20 cellular contexts compared by ENCODE assay signal in genomic region chr13:48593551-48593950, GRCh38.
A peak's percentile ranks its signal among the peaks of the same experiment; 100 is the strongest.
DNase-seq lines count a peak whose midpoint lies in the region; ATAC-seq and TF ChIP-seq lines count a peak whose summit lies in the region.
"Had no signal": no experiment of that assay in that cellular context is flagged by ENCODE, and none has a peak within 500 bp of the region (broad histone marks: within the 10 kb centered on the region; RNA-seq: fewer than 3 reads in every experiment).

No MANE protein-coding gene starts in this region.

- H2BK120ac ChIP-seq in H9 (ENCODE audit: low read depth, low read length, poor library complexity, severe bottlenecking): no peak overlapping the region
- no peak overlapping the region for H2BK120ac ChIP-seq in mesendoderm (ENCODE audit: low read depth, low read length)

- no peak overlapping the region for H3K4me3 ChIP-seq in mesendoderm (ENCODE audit: low read length)
- H3K4me3 ChIP-seq in aorta (ENCODE audit: low read length in 2 of 2): no peak overlapping the region
- H3K4me3 ChIP-seq: BLaER1 treated with 17β-estradiol and CSF1 and Interleukin-3, amounts not matched to agents 10 nM and 100 nM had no signal

- CTCF ChIA-PET in Calu3 (lab: Charles Lee): no interaction called here

- H3K18ac ChIP-seq in H9 (ENCODE audit: insufficient read length, low read depth, low read length): no peak overlapping the region
- peak overlapping the region; percentile 6 for H3K18ac ChIP-seq in mesendoderm (ENCODE audit: low read length)

- H2AK5ac ChIP-seq in H9 (ENCODE audit: insufficient read length, low read length) (no peak overlapping the region), mesendoderm (ENCODE audit: low read length) (no peak overlapping the region)

- H2BK5ac ChIP-seq in H9 (ENCODE audit: insufficient read length, low read length) (no peak overlapping the region), mesendoderm (ENCODE audit: low read length) (peak overlapping the region; percentile 22)

- H4K91ac ChIP-seq in H9 (ENCODE audit: insufficient read length, low read depth, low read length): no peak overlapping the region

- peak overlapping the region; percentile 90 for H3K27ac Mint-ChIP-seq in Calu3 (ENCODE audit: unreplicated experiment)
- H3K27ac Mint-ChIP-seq in H9: peak overlapping the region; percentile 9 to 74 (median 72); a peak in 6 of 7 replicates
- H3K27ac Mint-ChIP-seq in brain: peak overlapping the region in 4 of 5 experiments; percentile 60 to 93 (median 86)
- H3K27ac Mint-ChIP-seq in mesothelial cell of epicardium: no peak overlapping the region
- H3K27ac Mint-ChIP-seq: CD8-positive, alpha-beta T cell had no signal

- H4K8ac ChIP-seq in H9 (replicated peaks; ENCODE audit: insufficient read length, low read depth, low read length) (no peak overlapping the region), mesendoderm (ENCODE audit: low read depth, low read length) (no peak overlapping the region)

- H3K27me3 ChIP-seq in H9 (ENCODE audit: insufficient read depth, low read length): no peaks in the 10 kb centered on the region
- no peaks in the 10 kb centered on the region for H3K27me3 ChIP-seq in mesendoderm (ENCODE audit: insufficient read depth, low read length, poor library complexity)
- H3K27me3 ChIP-seq in aorta (ENCODE audit: control insufficient read depth in 1 of 2, insufficient read depth in 2 of 2, low read length in 1 of 2): no peaks in the 10 kb centered on the region
- H3K27me3 ChIP-seq: BLaER1 treated with 17β-estradiol and CSF1 and Interleukin-3, amounts not matched to agents 10 nM and 100 nM had no signal

- no peaks in the 10 kb centered on the region for H3K27me3 Mint-ChIP-seq in Calu3 (ENCODE audit: unreplicated experiment)
- H3K27me3 Mint-ChIP-seq in H9 (ENCODE audit: low read depth): no peaks in the 10 kb centered on the region; the same call in 1 of the 2 replicates
- H3K27me3 Mint-ChIP-seq in brain: peaks cover 7% of the 10 kb centered on the region
- H3K27me3 Mint-ChIP-seq in mesothelial cell of epicardium (ENCODE audit: low read depth): no peaks in the 10 kb centered on the region

- peaks cover under 1% of the 10 kb centered on the region for H3K9me3 Mint-ChIP-seq in Calu3 (ENCODE audit: low read depth, unreplicated experiment)
- H3K9me3 Mint-ChIP-seq in H9: peaks cover 16 to 25% of the 10 kb centered on the region in 2 experiments
- H3K9me3 Mint-ChIP-seq in brain: peaks cover under 1 to 13% (median 10%) of the 10 kb centered on the region in 5 experiments
- H3K9me3 Mint-ChIP-seq in mesothelial cell of epicardium: peaks cover 19% of the 10 kb centered on the region
- H3K9me3 Mint-ChIP-seq: CD8-positive, alpha-beta T cell had no signal

- H3K4me1 ChIP-seq in H9 (ENCODE audit: insufficient read depth, low read length) (peaks cover 16% of the 10 kb centered on the region; the same call in 1 of the 2 replicates), mesendoderm (ENCODE audit: control insufficient read depth, low read depth, low read length) (peaks cover 8% of the 10 kb centered on the region), aorta (ENCODE audit: control insufficient read depth in 1 of 2, insufficient read depth in 2 of 2, low read length in 2 of 2) (no peaks in the 10 kb centered on the region)

- H4K5ac ChIP-seq in H9 (ENCODE audit: insufficient read length, low read depth, low read length): no peak overlapping the region
- no peak overlapping the region for H4K5ac ChIP-seq in mesendoderm (ENCODE audit: low read length)

- H2BK15ac ChIP-seq in H9 (ENCODE audit: low read depth, low read length) (no peak overlapping the region), mesendoderm (replicated peaks; ENCODE audit: low read depth) (no peak overlapping the region)

- TF ChIP-seq CTCF in Calu3 (IDR thresholded peaks at IDR 0.05; ENCODE audit: unreplicated experiment): no peak
- TF ChIP-seq CTCF in H9 (conservative IDR thresholded peaks at IDR 0.05): no peak
- no peak for TF ChIP-seq CTCF in brain (conservative IDR thresholded peaks at IDR 0.05)
- TF ChIP-seq CTCF in mesothelial cell of epicardium (IDR thresholded peaks at IDR 0.05; ENCODE audit: unreplicated experiment): no peak

- H3T11ph ChIP-seq in H9 (ENCODE audit: low read length): no peak overlapping the region

- H3K4ac ChIP-seq in H9 (ENCODE audit: low read depth, low read length) (no peak overlapping the region), mesendoderm (ENCODE audit: low read depth, low read length) (peak overlapping the region; percentile 1)

- H3K36me3 Mint-ChIP-seq in Calu3 (ENCODE audit: insufficient read depth, unreplicated experiment) (peaks cover 28% of the 10 kb centered on the region), H9 (ENCODE audit: insufficient read depth in 1 of 3, low read depth in 3 of 3) (peaks cover 3 to 40% (median 5%) of the 10 kb centered on the region in 3 experiments; a peak in 5 of 7 replicates), brain (peaks cover 2% of the 10 kb centered on the region), mesothelial cell of epicardium (peaks cover 5% of the 10 kb centered on the region)
- H3K36me3 Mint-ChIP-seq: CD8-positive, alpha-beta T cell had no signal

- H3K4me2 ChIP-seq in H9 (ENCODE audit: insufficient read depth, insufficient read length, low read length) (no peak overlapping the region), mesendoderm (ENCODE audit: low read length) (no peak overlapping the region)

- DNase-seq in Calu3 (no peak), H9 (no peak), mesendoderm (no peak), aorta (no peak), SW 1271 (lab: John Stamatoyannopoulos, UW) (no peak), NOMO-1 treated with DMSO at 0.1 percent for 48 hours (lab: John Stamatoyannopoulos, UW; ENCODE audit: unreplicated experiment) (no peak), mesothelial cell of epicardium (ENCODE audit: low spot score in 2 of 2, unreplicated experiment in 2 of 2) (no peak)
- DNase-seq: CD8-positive, alpha-beta T cell; DMS53; EL; HCEC 1CT; KBM-7; NCI-H1417; NCI-H187; NCI-H2107; NCI-H2227 treated with DMSO at 0.1 percent for 48 hours; NCI-H524 had no signal

- no peaks in the 10 kb centered on the region for H4K20me1 ChIP-seq in H9 (ENCODE audit: control insufficient read depth, insufficient read depth, insufficient read length)
- H4K20me1 ChIP-seq: BLaER1 treated with 17β-estradiol and CSF1 and Interleukin-3, amounts not matched to agents 10 nM and 100 nM had no signal

- H3K79me1 ChIP-seq in H9 (ENCODE audit: insufficient read depth, low read depth, low read length, poor library complexity, severe bottlenecking) (no peaks in the 10 kb centered on the region), mesendoderm (ENCODE audit: low read length) (no peaks in the 10 kb centered on the region)

- H3K23me2 ChIP-seq in H9 (ENCODE audit: insufficient read length, low read depth, low read length, poor library complexity, severe bottlenecking): no peaks in the 10 kb centered on the region

- H3K4me3 Mint-ChIP-seq in Calu3 (ENCODE audit: low read depth, unreplicated experiment) (no peak overlapping the region), H9 (peak overlapping the region in 1 of 2 experiments; percentile 4; a peak in 1 of 5 replicates), brain (peak overlapping the region in 2 of 5 experiments; percentile 5 to 36), mesothelial cell of epicardium (no peak overlapping the region)
- H3K4me3 Mint-ChIP-seq: CD8-positive, alpha-beta T cell had no signal

- H2BK20ac ChIP-seq in H9 (ENCODE audit: low read depth, low read length, poor library complexity, severe bottlenecking): no peak overlapping the region

- H3K27ac ChIP-seq in H9 (ENCODE audit: insufficient read length, low read depth, low read length) (no peak overlapping the region), mesendoderm (ENCODE audit: low read depth, low read length) (peak overlapping the region; percentile 75), aorta (ENCODE audit: low read depth in 1 of 2, low read length in 2 of 2) (no peak overlapping the region)
- H3K27ac ChIP-seq: BLaER1 treated with 17β-estradiol and CSF1 and Interleukin-3, amounts not matched to agents 10 nM and 100 nM had no signal

- H3K9ac ChIP-seq in H9 (ENCODE audit: extremely low read depth, insufficient read length, low read length): no peak overlapping the region
- H3K9ac ChIP-seq in mesendoderm (ENCODE audit: low read length): no peak overlapping the region

- H3K9me3 ChIP-seq in H9 (ENCODE audit: control insufficient read depth, low read depth, low read length) (no peaks in the 10 kb centered on the region), aorta (ENCODE audit: control insufficient read depth, low read length) (peaks cover under 1% of the 10 kb centered on the region)

- H3K4me1 Mint-ChIP-seq in Calu3 (ENCODE audit: low read depth, unreplicated experiment) (peaks cover 78% of the 10 kb centered on the region), H9 (peaks cover 51 to 53% of the 10 kb centered on the region in 2 experiments), brain (peaks cover 53% of the 10 kb centered on the region), mesothelial cell of epicardium (peaks cover 11% of the 10 kb centered on the region)

- no peak overlapping the region for H2AFZ ChIP-seq in H9 (ENCODE audit: low read length)

- H3K23ac ChIP-seq in H9 (ENCODE audit: insufficient read length, low read depth, low read length): no peak overlapping the region
- no peak overlapping the region for H3K23ac ChIP-seq in mesendoderm (ENCODE audit: low read length)

- WGBS in H9 (ENCODE audit: extremely low coverage, insufficient read length, low lambda C conversion rate): no CpG with 5 or more reads among the region's 4 CpGs
- no CpG with 5 or more reads among the region's 4 CpGs for WGBS in mesendoderm (ENCODE audit: extremely low coverage, insufficient coverage, low lambda C conversion rate)
- WGBS in aorta, 2 donors: 88 to 94% methylated on average over 4 of the region's 4 CpGs

- H3K14ac ChIP-seq in H9 (ENCODE audit: insufficient read depth, low read length): no peak overlapping the region

- intact Hi-C loops in Calu3 (cut with micrococcal nuclease; ENCODE audit: unreplicated experiment) (no loop called here), aorta (cut with DNase I) (no loop called here)

- no peaks in the 10 kb centered on the region for H3K79me2 ChIP-seq in H9 (ENCODE audit: insufficient read depth, low read length)
- no peaks in the 10 kb centered on the region for H3K79me2 ChIP-seq in mesendoderm (ENCODE audit: control insufficient read depth, insufficient read depth, low read length)

- H3K56ac ChIP-seq in H9 (ENCODE audit: insufficient read length, low read depth, low read length): no peak overlapping the region
- H3K56ac ChIP-seq in mesendoderm (ENCODE audit: low read length): peak overlapping the region; percentile 75

- ATAC-seq in aorta (ENCODE audit: low FRiP score): no peak
- ATAC-seq: CD8-positive, alpha-beta T cell; HepG2 had no signal

- H3K36me3 ChIP-seq in mesendoderm (ENCODE audit: control insufficient read depth, insufficient read depth, low read length) (no peaks in the 10 kb centered on the region), aorta (ENCODE audit: control insufficient read depth in 1 of 2, insufficient read depth in 2 of 2, low read length in 1 of 2) (no peaks in the 10 kb centered on the region)

- no peak overlapping the region for H2BK12ac ChIP-seq in H9 (ENCODE audit: insufficient read length, low read depth, low read length)

- no TSS peak for BruUV-seq in Calu3 (replicated peaks; lab: Mats Ljungman, UMichigan)
